In the genomic region with DNA sequence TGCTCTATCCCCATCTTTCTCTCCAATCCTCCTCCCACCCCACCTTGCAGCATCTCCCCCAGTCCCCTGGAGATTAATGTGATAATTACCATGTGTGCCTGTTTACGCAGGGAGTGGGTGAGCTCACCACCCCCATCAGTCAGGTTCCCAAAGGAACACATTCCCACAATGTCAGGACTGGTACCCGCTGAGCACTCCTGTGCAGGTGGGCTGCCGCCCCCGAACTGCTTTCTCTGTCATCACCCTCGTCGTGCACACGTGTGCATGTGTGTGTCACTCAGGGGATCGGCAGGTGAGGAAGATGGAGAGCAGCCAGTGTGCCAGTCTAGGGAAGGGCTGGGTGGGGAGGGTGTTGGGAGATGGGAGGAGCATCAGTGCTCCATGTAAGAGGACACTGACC, we compare ENCODE assay signal across 13 cellular contexts.
A peak's percentile ranks its signal among the peaks of the same experiment; 100 is the strongest.
DNase-seq lines count a peak whose midpoint lies in the region; TF ChIP-seq lines count a peak whose summit lies in the region.
"Had no signal": no experiment of that assay in that cellular context is flagged by ENCODE, and none has a peak within 500 bp of the region (broad histone marks: within the 10 kb centered on the region; RNA-seq: fewer than 3 reads in every experiment).

No MANE protein-coding gene starts in this region.

- no peak for TF ChIP-seq CTCF in transverse colon (IDR thresholded peaks at IDR 0.05)

- H3K36me3 ChIP-seq in transverse colon: no peaks in the 10 kb centered on the region
- no peaks in the 10 kb centered on the region for H3K36me3 ChIP-seq in Karpas-422 (ENCODE audit: insufficient read depth, low read length)

- H2AFZ ChIP-seq in Karpas-422 (ENCODE audit: low read length): no peak overlapping the region

- H3K4me3 ChIP-seq in transverse colon (no peak overlapping the region), Karpas-422 (ENCODE audit: low read length) (no peak overlapping the region)
- H3K4me3 ChIP-seq: K562 had no signal

- H3K79me2 ChIP-seq in Karpas-422 (ENCODE audit: low read length): no peaks in the 10 kb centered on the region

- no peak overlapping the region for H3K9ac ChIP-seq in Karpas-422 (ENCODE audit: low read length)

- TF ChIP-seq POLR2A in transverse colon (IDR thresholded peaks at IDR 0.05): no peak

- H3K27ac ChIP-seq in transverse colon: peak overlapping the region in 3 of 4 donors; percentile 62 to 75 (median 73)
- no peak overlapping the region for H3K27ac ChIP-seq in Karpas-422 (ENCODE audit: low read length)

- H3K9me3 ChIP-seq in transverse colon (no peaks in the 10 kb centered on the region), Karpas-422 (ENCODE audit: low read length) (no peaks in the 10 kb centered on the region)

- H4K20me1 ChIP-seq in Karpas-422 (ENCODE audit: insufficient read depth, low read depth, low read length): no peaks in the 10 kb centered on the region

- DNase-seq in NCI-H345 (lab: John Stamatoyannopoulos, UW): peak; percentile 41
- DNase-seq in NCI-H345 treated with DMSO at 0.1 percent for 48 hours (lab: John Stamatoyannopoulos, UW; ENCODE audit: unreplicated experiment): no peak
- peak; percentile 78 for DNase-seq in NCI-H146 treated with DMSO at 0.1 percent for 48 hours (lab: John Stamatoyannopoulos, UW; ENCODE audit: unreplicated experiment)
- DNase-seq in head of caudate nucleus: peak in 41 of 42 donors; percentile 39 to 93 (median 72)
- no peak for DNase-seq in transverse colon
- DNase-seq in Karpas-422: no peak
- no peak for DNase-seq in T-helper 9 cell
- no peak for DNase-seq in T-helper 1 cell
- DNase-seq: NCI-H1930, NCI-H524 treated with DMSO at 0.1 percent for 48 hours, OCI-M1, SIG-M5 had no signal

- WGBS in transverse colon (ENCODE audit: low coverage in 1 of 2), 2 donors: 89% methylated on average over 8 of the region's 8 CpGs; no CpG with 5 or more reads in 1 of the 2 donors

- H3K27me3 ChIP-seq in transverse colon (no peaks in the 10 kb centered on the region), Karpas-422 (ENCODE audit: low read length) (no peaks in the 10 kb centered on the region)

- H3K4me1 ChIP-seq in transverse colon (peaks cover 4 to 15% (median 10%) of the 10 kb centered on the region in 4 donors), Karpas-422 (ENCODE audit: low read length) (no peaks in the 10 kb centered on the region)

- intact Hi-C loops in head of caudate nucleus (cut with DNase I) (no loop called here), transverse colon (cut with DNase I; ENCODE audit: low total_unique reads) (no loop called here)

- no peaks in the 10 kb centered on the region for H3K9me2 ChIP-seq in Karpas-422 (replicated peaks; ENCODE audit: insufficient read depth, low read length)

- in situ Hi-C loops in transverse colon (cut with MboI; ENCODE audit: low pct_ligation_motif_present in 1 of 4, low pct_unique_long_range_greater_than_20kb in 1 of 4, low sequenced_read_pairs in 3 of 4): no loop called here

- H3K4me2 ChIP-seq in Karpas-422 (ENCODE audit: low read depth, low read length, poor library complexity, severe bottlenecking): no peak overlapping the region

- TF ChIP-seq EP300 in transverse colon (IDR thresholded peaks at IDR 0.05; ENCODE audit: low read depth): no peak

Comparison
In these comparisons a context has a peak if more than half of its experiments do, and no peak if none do; other contexts are left out.
1. DNase-seq: peak in NCI-H345 (single experiment), NCI-H146 treated with DMSO at 0.1 percent for 48 hours (single experiment) and head of caudate nucleus (41 of 42); none in NCI-H345 treated with DMSO at 0.1 percent for 48 hours (single experiment), transverse colon (single experiment), Karpas-422 (single experiment), T-helper 9 cell (single experiment) and T-helper 1 cell (0 of 5).